ENCODE assay signal across 1 cellular context in genomic region chr10:30433286-30433778, GRCh38.
A peak's percentile ranks its signal among the peaks of the same experiment; 100 is the strongest.
TF ChIP-seq lines count a peak whose summit lies in the region.

No MANE protein-coding gene starts in this region.

TF ChIP-seq in HepG2, 621 proteins besides CTCF, POLR2A, EP300 and RAD21 (continued from another document and continues in another):
- no peak; the same call in 1 of the 2 replicates for TF ChIP-seq ZBTB2 (CRISPR knock-in tag; IDR thresholded peaks at IDR 0.05; ENCODE audit: low read depth)
- no peak for TF ChIP-seq ZNF205 (CRISPR knock-in tag; IDR thresholded peaks at IDR 0.05)
- TF ChIP-seq, protein P1, sequence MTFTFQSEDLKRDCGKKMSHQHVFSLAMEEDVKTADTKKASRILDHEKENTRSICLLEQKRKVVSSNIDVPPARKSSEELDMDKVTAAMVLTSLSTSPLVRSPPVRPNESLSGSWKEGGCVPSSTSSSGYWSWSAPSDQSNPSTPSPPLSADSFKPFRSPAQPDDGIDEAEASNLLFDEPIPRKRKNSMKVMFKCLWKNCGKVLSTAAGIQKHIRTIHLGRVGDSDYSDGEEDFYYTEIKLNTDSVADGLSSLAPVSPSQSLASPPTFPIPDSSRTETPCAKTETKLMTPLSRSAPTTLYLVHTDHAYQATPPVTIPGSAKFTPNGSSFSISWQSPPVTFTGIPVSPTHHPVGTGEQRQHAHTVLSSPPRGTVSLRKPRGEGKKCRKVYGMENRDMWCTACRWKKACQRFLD (CRISPR knock-in tag; IDR thresholded peaks at IDR 0.05; ENCODE audit: borderline replicate concordance): no peak
- TF ChIP-seq ZNF749 (CRISPR knock-in tag; IDR thresholded peaks at IDR 0.05; ENCODE audit: borderline replicate concordance): no peak
- no peak for TF ChIP-seq POLR2AphosphoS5 (IDR thresholded peaks at IDR 0.05; ENCODE audit: low read depth, low read length)
- no peak for TF ChIP-seq CENPBD1 (CRISPR knock-in tag; IDR thresholded peaks at IDR 0.05; ENCODE audit: borderline replicate concordance, low read depth)
- TF ChIP-seq NRL (CRISPR knock-in tag; IDR thresholded peaks at IDR 0.05; ENCODE audit: borderline replicate concordance): no peak
- TF ChIP-seq EEA1 (CRISPR knock-in tag; IDR thresholded peaks at IDR 0.05; ENCODE audit: borderline replicate concordance): no peak
- TF ChIP-seq TP53 (CRISPR knock-in tag; conservative IDR thresholded peaks at IDR 0.05): no peak
- TF ChIP-seq, protein P2, sequence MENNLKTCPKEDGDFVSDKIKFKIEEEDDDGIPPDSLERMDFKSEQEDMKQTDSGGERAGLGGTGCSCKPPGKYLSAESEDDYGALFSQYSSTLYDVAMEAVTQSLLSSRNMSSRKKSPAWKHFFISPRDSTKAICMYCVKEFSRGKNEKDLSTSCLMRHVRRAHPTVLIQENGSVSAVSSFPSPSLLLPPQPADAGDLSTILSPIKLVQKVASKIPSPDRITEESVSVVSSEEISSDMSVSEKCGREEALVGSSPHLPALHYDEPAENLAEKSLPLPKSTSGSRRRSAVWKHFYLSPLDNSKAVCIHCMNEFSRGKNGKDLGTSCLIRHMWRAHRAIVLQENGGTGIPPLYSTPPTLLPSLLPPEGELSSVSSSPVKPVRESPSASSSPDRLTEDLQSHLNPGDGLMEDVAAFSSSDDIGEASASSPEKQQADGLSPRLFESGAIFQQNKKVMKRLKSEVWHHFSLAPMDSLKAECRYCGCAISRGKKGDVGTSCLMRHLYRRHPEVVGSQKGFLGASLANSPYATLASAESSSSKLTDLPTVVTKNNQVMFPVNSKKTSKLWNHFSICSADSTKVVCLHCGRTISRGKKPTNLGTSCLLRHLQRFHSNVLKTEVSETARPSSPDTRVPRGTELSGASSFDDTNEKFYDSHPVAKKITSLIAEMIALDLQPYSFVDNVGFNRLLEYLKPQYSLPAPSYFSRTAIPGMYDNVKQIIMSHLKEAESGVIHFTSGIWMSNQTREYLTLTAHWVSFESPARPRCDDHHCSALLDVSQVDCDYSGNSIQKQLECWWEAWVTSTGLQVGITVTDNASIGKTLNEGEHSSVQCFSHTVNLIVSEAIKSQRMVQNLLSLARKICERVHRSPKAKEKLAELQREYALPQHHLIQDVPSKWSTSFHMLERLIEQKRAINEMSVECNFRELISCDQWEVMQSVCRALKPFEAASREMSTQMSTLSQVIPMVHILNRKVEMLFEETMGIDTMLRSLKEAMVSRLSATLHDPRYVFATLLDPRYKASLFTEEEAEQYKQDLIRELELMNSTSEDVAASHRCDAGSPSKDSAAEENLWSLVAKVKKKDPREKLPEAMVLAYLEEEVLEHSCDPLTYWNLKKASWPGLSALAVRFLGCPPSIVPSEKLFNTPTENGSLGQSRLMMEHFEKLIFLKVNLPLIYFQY (CRISPR knock-in tag; IDR thresholded peaks at IDR 0.05; ENCODE audit: borderline replicate concordance): peak; percentile 18; the same call in 1 of the 2 replicates
- no peak for TF ChIP-seq MTA3 (CRISPR knock-in tag; IDR thresholded peaks at IDR 0.05)
- no peak for TF ChIP-seq ZNF430 (CRISPR knock-in tag; IDR thresholded peaks at IDR 0.05)
- no peak; the same call in none of the 2 replicates for TF ChIP-seq SALL1 (CRISPR knock-in tag; IDR thresholded peaks at IDR 0.05)
- TF ChIP-seq, protein P3, sequence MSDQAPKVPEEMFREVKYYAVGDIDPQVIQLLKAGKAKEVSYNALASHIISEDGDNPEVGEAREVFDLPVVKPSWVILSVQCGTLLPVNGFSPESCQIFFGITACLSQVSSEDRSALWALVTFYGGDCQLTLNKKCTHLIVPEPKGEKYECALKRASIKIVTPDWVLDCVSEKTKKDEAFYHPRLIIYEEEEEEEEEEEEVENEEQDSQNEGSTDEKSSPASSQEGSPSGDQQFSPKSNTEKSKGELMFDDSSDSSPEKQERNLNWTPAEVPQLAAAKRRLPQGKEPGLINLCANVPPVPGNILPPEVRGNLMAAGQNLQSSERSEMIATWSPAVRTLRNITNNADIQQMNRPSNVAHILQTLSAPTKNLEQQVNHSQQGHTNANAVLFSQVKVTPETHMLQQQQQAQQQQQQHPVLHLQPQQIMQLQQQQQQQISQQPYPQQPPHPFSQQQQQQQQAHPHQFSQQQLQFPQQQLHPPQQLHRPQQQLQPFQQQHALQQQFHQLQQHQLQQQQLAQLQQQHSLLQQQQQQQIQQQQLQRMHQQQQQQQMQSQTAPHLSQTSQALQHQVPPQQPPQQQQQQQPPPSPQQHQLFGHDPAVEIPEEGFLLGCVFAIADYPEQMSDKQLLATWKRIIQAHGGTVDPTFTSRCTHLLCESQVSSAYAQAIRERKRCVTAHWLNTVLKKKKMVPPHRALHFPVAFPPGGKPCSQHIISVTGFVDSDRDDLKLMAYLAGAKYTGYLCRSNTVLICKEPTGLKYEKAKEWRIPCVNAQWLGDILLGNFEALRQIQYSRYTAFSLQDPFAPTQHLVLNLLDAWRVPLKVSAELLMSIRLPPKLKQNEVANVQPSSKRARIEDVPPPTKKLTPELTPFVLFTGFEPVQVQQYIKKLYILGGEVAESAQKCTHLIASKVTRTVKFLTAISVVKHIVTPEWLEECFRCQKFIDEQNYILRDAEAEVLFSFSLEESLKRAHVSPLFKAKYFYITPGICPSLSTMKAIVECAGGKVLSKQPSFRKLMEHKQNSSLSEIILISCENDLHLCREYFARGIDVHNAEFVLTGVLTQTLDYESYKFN (CRISPR knock-in tag; conservative IDR thresholded peaks at IDR 0.05): no peak
- TF ChIP-seq ZNF768 (CRISPR knock-in tag; IDR thresholded peaks at IDR 0.05): peak; percentile 50; the same call in 1 of the 2 replicates
- TF ChIP-seq, protein P4, sequence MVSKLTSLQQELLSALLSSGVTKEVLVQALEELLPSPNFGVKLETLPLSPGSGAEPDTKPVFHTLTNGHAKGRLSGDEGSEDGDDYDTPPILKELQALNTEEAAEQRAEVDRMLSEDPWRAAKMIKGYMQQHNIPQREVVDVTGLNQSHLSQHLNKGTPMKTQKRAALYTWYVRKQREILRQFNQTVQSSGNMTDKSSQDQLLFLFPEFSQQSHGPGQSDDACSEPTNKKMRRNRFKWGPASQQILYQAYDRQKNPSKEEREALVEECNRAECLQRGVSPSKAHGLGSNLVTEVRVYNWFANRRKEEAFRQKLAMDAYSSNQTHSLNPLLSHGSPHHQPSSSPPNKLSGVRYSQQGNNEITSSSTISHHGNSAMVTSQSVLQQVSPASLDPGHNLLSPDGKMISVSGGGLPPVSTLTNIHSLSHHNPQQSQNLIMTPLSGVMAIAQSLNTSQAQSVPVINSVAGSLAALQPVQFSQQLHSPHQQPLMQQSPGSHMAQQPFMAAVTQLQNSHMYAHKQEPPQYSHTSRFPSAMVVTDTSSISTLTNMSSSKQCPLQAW (CRISPR knock-in tag; IDR thresholded peaks at IDR 0.05): no peak
- no peak for TF ChIP-seq CEBPZ (IDR thresholded peaks at IDR 0.05; ENCODE audit: low read length)
- no peak for TF ChIP-seq CHD2 (IDR thresholded peaks at IDR 0.05; ENCODE audit: low read depth, low read length)
- TF ChIP-seq, protein P5, sequence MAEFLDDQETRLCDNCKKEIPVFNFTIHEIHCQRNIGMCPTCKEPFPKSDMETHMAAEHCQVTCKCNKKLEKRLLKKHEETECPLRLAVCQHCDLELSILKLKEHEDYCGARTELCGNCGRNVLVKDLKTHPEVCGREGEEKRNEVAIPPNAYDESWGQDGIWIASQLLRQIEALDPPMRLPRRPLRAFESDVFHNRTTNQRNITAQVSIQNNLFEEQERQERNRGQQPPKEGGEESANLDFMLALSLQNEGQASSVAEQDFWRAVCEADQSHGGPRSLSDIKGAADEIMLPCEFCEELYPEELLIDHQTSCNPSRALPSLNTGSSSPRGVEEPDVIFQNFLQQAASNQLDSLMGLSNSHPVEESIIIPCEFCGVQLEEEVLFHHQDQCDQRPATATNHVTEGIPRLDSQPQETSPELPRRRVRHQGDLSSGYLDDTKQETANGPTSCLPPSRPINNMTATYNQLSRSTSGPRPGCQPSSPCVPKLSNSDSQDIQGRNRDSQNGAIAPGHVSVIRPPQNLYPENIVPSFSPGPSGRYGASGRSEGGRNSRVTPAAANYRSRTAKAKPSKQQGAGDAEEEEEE (CRISPR knock-in tag; IDR thresholded peaks at IDR 0.05; ENCODE audit: borderline replicate concordance): no peak
- TF ChIP-seq POLR2G (IDR thresholded peaks at IDR 0.05; ENCODE audit: low read depth, low read length): peak; percentile 37
- TF ChIP-seq ATF4 (CRISPR knock-in tag; IDR thresholded peaks at IDR 0.05): 0 out of 4 replicates have a peak, but pooled peaks of 1 of the 2 experiments have one; percentile 14
- TF ChIP-seq ZNF280B (CRISPR knock-in tag; IDR thresholded peaks at IDR 0.05; ENCODE audit: borderline replicate concordance): no peak
- TF ChIP-seq ZNF687 (CRISPR knock-in tag; IDR thresholded peaks at IDR 0.05): 0 out of 2 replicates have a peak, but pooled peaks have one; percentile 1
- TF ChIP-seq ZNF296 (CRISPR knock-in tag; conservative IDR thresholded peaks at IDR 0.05): no peak
- no peak for TF ChIP-seq DRAP1 (CRISPR knock-in tag; IDR thresholded peaks at IDR 0.05)
